8 cellular contexts compared by ENCODE assay signal in the genomic region with DNA sequence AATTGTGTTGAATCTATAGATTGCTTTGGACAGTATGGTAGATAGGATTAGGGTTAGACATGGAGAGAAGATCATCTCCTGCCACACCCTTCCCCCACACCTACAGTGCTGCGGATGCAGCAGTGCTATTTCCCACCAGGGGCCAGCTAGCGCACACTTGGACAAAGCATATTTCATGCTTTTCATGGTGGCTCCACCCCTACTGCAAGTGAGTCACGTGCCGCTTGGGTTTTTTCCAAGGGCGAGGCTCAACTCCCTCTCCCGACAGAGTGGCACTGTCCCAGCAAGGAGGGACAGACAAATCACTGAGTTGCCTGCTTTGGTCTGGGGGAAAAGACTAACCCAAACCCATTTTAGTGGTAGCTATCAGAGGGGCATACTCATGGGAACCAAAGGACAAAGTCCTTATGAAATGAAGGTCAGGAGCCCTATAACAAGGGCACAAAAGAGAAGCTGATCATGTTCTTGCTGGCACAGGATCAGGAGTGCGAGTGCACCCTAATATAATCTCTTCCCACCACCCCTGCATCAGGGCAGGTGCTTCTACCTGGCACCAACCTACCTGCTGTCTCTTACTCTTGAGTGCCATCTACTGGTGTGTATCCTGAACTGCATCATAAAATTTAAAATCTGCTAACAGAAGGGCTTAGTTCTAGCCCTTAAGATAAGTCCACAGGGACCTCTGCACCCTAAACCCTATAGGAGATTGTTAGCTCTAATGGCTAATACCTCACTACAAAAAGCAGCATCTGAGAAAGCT.
DNase-seq lines count a peak whose midpoint lies in the region; ATAC-seq and TF ChIP-seq lines count a peak whose summit lies in the region.

No MANE protein-coding gene starts in this region.

- H3K4me1 Mint-ChIP-seq in nephron progenitor cell: no peaks in the 10 kb centered on the region

- H3K9ac ChIP-seq in OCI-LY1 (ENCODE audit: low read length): no peak overlapping the region

- H3K9me3 ChIP-seq in OCI-LY1 (ENCODE audit: low read length): no peaks in the 10 kb centered on the region

- peaks cover 49% of the 10 kb centered on the region for H3K9me3 Mint-ChIP-seq in nephron progenitor cell

- H3K36me3 ChIP-seq in OCI-LY1 (ENCODE audit: insufficient read depth, low read length): no peaks in the 10 kb centered on the region

- no peak overlapping the region for H3K4me2 ChIP-seq in OCI-LY1 (ENCODE audit: low read length)

- no peaks in the 10 kb centered on the region for H3F3A ChIP-seq in OCI-LY1 (ENCODE audit: insufficient read depth, low read length)

- H2AFZ ChIP-seq in OCI-LY1 (ENCODE audit: low read length): no peak overlapping the region

- ATAC-seq in GM19467 (IDR thresholded peaks at IDR 0.05; ENCODE audit: unreplicated experiment) (peak; percentile 54), GM19324 (IDR thresholded peaks at IDR 0.05; ENCODE audit: low FRiP score, unreplicated experiment) (no peak)

- H3K27ac ChIP-seq in OCI-LY1 (ENCODE audit: low read depth, low read length, poor library complexity, severe bottlenecking): no peak overlapping the region

- no peaks in the 10 kb centered on the region for H4K20me1 ChIP-seq in OCI-LY1 (ENCODE audit: insufficient read depth, low read length)

- no peak overlapping the region for H3K4me3 Mint-ChIP-seq in nephron progenitor cell

- TF ChIP-seq CTCF in OCI-LY1 (IDR thresholded peaks at IDR 0.05; ENCODE audit: low read length): peak; percentile 68
- TF ChIP-seq CTCF in choroid plexus epithelial cell (conservative IDR thresholded peaks at IDR 0.05; ENCODE audit: low read depth, low read length): peak; percentile 68
- TF ChIP-seq CTCF in nephron progenitor cell (IDR thresholded peaks at IDR 0.05): peak; percentile 45

- H3K9me2 ChIP-seq in OCI-LY1 (ENCODE audit: low read depth, low read length): no peaks in the 10 kb centered on the region

- H3K79me2 ChIP-seq in OCI-LY1 (ENCODE audit: insufficient read depth, low read length): no peaks in the 10 kb centered on the region

- peak; percentile 34 for DNase-seq in DMS 273 (lab: John Stamatoyannopoulos, UW; ENCODE audit: unreplicated experiment)
- no peak for DNase-seq in DMS 273 treated with DMSO at 0.1 percent for 48 hours (lab: John Stamatoyannopoulos, UW)
- DNase-seq in choroid plexus epithelial cell (ENCODE audit: low read depth): peak; percentile 15
- no peak for DNase-seq in nephron progenitor cell
- no peak for DNase-seq in Ammon's horn (ENCODE audit: low spot score)

- no peaks in the 10 kb centered on the region for H3K4me1 ChIP-seq in OCI-LY1 (ENCODE audit: insufficient read depth, low read length, severe bottlenecking)

- H3K27me3 ChIP-seq in OCI-LY1 (ENCODE audit: insufficient read depth, low read length): no peaks in the 10 kb centered on the region

- H3K27ac Mint-ChIP-seq in nephron progenitor cell: no peak overlapping the region

- H3K27me3 Mint-ChIP-seq in nephron progenitor cell (ENCODE audit: low read depth, poor library complexity): no peaks in the 10 kb centered on the region

- no peak overlapping the region for H3K4me3 ChIP-seq in OCI-LY1 (ENCODE audit: low read depth, low read length, poor library complexity, severe bottlenecking)
- H3K4me3 ChIP-seq in choroid plexus epithelial cell (ENCODE audit: low read depth, low read length): no peak overlapping the region

- H3K36me3 Mint-ChIP-seq in nephron progenitor cell (ENCODE audit: low read depth): peaks cover 7% of the 10 kb centered on the region

Comparison
In these comparisons a context has a peak if more than half of its experiments do, and no peak if none do; other contexts are left out.
1. DNase-seq: peak in DMS 273 (single experiment) and choroid plexus epithelial cell (single experiment); none in DMS 273 treated with DMSO at 0.1 percent for 48 hours (single experiment), nephron progenitor cell (single experiment) and Ammon's horn (single experiment).
2. Peak in every context shown above with its lines, with median percentiles within 50 percentile points of each other: CTCF ChIP-seq.